9 cellular contexts compared by ENCODE assay signal in genomic region chr1:9069324-9070100, GRCh38. TPM values are rescaled to one million over a fixed set of nuclear protein-coding genes. Genes with fewer than 3 reads are reported as not detected.
DNase-seq lines count a peak whose midpoint lies in the region; ATAC-seq and TF ChIP-seq lines count a peak whose summit lies in the region.
"Had no signal": no experiment of that assay in that cellular context is flagged by ENCODE, and none has a peak within 500 bp of the region (broad histone marks: within the 10 kb centered on the region; RNA-seq: fewer than 3 reads in every experiment).

TSS of gene SLC2A5 (minus strand) at chr1:9069635. CDS start at chr1:9069536, 99 bp downstream.

- H3K4me3 ChIP-seq in ACC112 (ENCODE audit: low read depth, low read length) (peak within 1 kb of the TSS; percentile 14; the same call in 1 of the 2 replicates), OCI-LY1 (ENCODE audit: low read depth, low read length, poor library complexity, severe bottlenecking) (peak within 1 kb of the TSS; percentile 93), subcutaneous abdominal adipose tissue (ENCODE audit: low read depth in 1 of 5, low read length in 5 of 5) (peak within 1 kb of the TSS in 4 of 5 donors; percentile 17 to 55 (median 52))

- no peaks in the 10 kb centered on the region for H3K79me2 ChIP-seq in ACC112 (ENCODE audit: control insufficient read depth, insufficient read depth, low read length, unreplicated experiment)
- peaks cover 54% of the 10 kb centered on the region for H3K79me2 ChIP-seq in OCI-LY1 (ENCODE audit: insufficient read depth, low read length)

- H3K4me1 ChIP-seq in ACC112 (ENCODE audit: control insufficient read depth, insufficient read depth, low read length, unreplicated experiment) (peaks cover 34% of the 10 kb centered on the region), OCI-LY1 (ENCODE audit: insufficient read depth, low read length, severe bottlenecking) (peaks cover 71% of the 10 kb centered on the region), subcutaneous abdominal adipose tissue (ENCODE audit: control insufficient read depth in 5 of 5, insufficient read depth in 5 of 5, low read length in 5 of 5) (peaks cover 7 to 60% (median 47%) of the 10 kb centered on the region in 5 donors)

- H3K27me3 ChIP-seq in ACC112 (ENCODE audit: insufficient read depth, low read length) (no peaks in the 10 kb centered on the region), OCI-LY1 (ENCODE audit: insufficient read depth, low read length) (no peaks in the 10 kb centered on the region), subcutaneous abdominal adipose tissue (ENCODE audit: control insufficient read depth in 5 of 5, insufficient read depth in 4 of 5, low read length in 5 of 5) (no peaks in the 10 kb centered on the region)

- ATAC-seq in GM19023 (IDR thresholded peaks at IDR 0.05; ENCODE audit: unreplicated experiment) (peak; percentile 84), HG03039 (IDR thresholded peaks at IDR 0.05; ENCODE audit: unreplicated experiment) (peak; percentile 69), left cardiac atrium (peak; percentile 45 to 74)

- H3K4me1 Mint-ChIP-seq in activated T-helper 2 cell treated with anti-CD3 and anti-CD28 coated beads, Interferon-gamma antibody, Interleukin-2, Interleukin-4, amounts not matched to agents 10 μg/mL and 5 μg/mL and 100 μg/mL, durations not matched to agents 14 hours and 24 hours and 36 hours (ENCODE audit: low read depth): peaks cover 11% of the 10 kb centered on the region

- no peaks in the 10 kb centered on the region for H3K36me3 Mint-ChIP-seq in activated T-helper 2 cell treated with anti-CD3 and anti-CD28 coated beads, Interferon-gamma antibody, Interleukin-2, Interleukin-4, amounts not matched to agents 10 μg/mL and 5 μg/mL and 100 μg/mL, durations not matched to agents 14 hours and 24 hours and 36 hours (ENCODE audit: low read depth)

- H3K9me2 ChIP-seq in OCI-LY1 (ENCODE audit: low read depth, low read length): no peaks in the 10 kb centered on the region

- H3K27ac ChIP-seq in ACC112 (ENCODE audit: low read depth, low read length): no peak within 1 kb of the TSS
- peak within 1 kb of the TSS; percentile 98 for H3K27ac ChIP-seq in OCI-LY1 (ENCODE audit: low read depth, low read length, poor library complexity, severe bottlenecking)
- H3K27ac ChIP-seq in subcutaneous abdominal adipose tissue (ENCODE audit: low read depth, low read length): peak within 1 kb of the TSS; percentile 91

- H3K27me3 Mint-ChIP-seq in activated T-helper 2 cell treated with anti-CD3 and anti-CD28 coated beads, Interferon-gamma antibody, Interleukin-2, Interleukin-4, amounts not matched to agents 10 μg/mL and 5 μg/mL and 100 μg/mL, durations not matched to agents 14 hours and 24 hours and 36 hours (ENCODE audit: low read depth): peaks cover 25% of the 10 kb centered on the region

- DNase-seq in left cardiac atrium: peak; percentile 39
- DNase-seq in activated T-helper 2 cell treated with anti-CD3 and anti-CD28 coated beads, Interferon-gamma antibody, Interleukin-2, Interleukin-4, amounts not matched to agents 10 μg/mL and 5 μg/mL and 100 μg/mL, durations not matched to agents 14 hours and 24 hours and 36 hours (ENCODE audit: low spot score): no peak
- no peak for DNase-seq in occipital lobe (lab: John Stamatoyannopoulos, UW)
- DNase-seq: DND-41 had no signal

- intact Hi-C loops in left cardiac atrium (cut with DNase I): no loop called here
- intact Hi-C loops in activated T-helper 2 cell treated with anti-CD3 and anti-CD28 coated beads, Interferon-gamma antibody, Interleukin-2, Interleukin-4, amounts not matched to agents 10 μg/mL and 5 μg/mL and 100 μg/mL, durations not matched to agents 14 hours and 24 hours and 36 hours (cut with micrococcal nuclease): no loop called here

- no peaks in the 10 kb centered on the region for H3K36me3 ChIP-seq in ACC112 (ENCODE audit: insufficient read depth, low read length)
- H3K36me3 ChIP-seq in OCI-LY1 (ENCODE audit: insufficient read depth, low read length): peaks cover 46% of the 10 kb centered on the region
- H3K36me3 ChIP-seq in subcutaneous abdominal adipose tissue (ENCODE audit: control insufficient read depth in 5 of 5, insufficient read depth in 5 of 5, low read length in 5 of 5): no peaks in the 10 kb centered on the region

- H3K4me3 Mint-ChIP-seq in activated T-helper 2 cell treated with anti-CD3 and anti-CD28 coated beads, Interferon-gamma antibody, Interleukin-2, Interleukin-4, amounts not matched to agents 10 μg/mL and 5 μg/mL and 100 μg/mL, durations not matched to agents 14 hours and 24 hours and 36 hours (ENCODE audit: low read depth): no peak within 1 kb of the TSS

- no peaks in the 10 kb centered on the region for H3K9me3 Mint-ChIP-seq in activated T-helper 2 cell treated with anti-CD3 and anti-CD28 coated beads, Interferon-gamma antibody, Interleukin-2, Interleukin-4, amounts not matched to agents 10 μg/mL and 5 μg/mL and 100 μg/mL, durations not matched to agents 14 hours and 24 hours and 36 hours

- H3F3A ChIP-seq in OCI-LY1 (ENCODE audit: insufficient read depth, low read length): no peaks in the 10 kb centered on the region

- no peak for TF ChIP-seq CTCF in OCI-LY1 (IDR thresholded peaks at IDR 0.05; ENCODE audit: low read length)

- no peak within 1 kb of the TSS for H3K27ac Mint-ChIP-seq in activated T-helper 2 cell treated with anti-CD3 and anti-CD28 coated beads, Interferon-gamma antibody, Interleukin-2, Interleukin-4, amounts not matched to agents 10 μg/mL and 5 μg/mL and 100 μg/mL, durations not matched to agents 14 hours and 24 hours and 36 hours

- peak within 1 kb of the TSS; percentile 74 for H3K4me2 ChIP-seq in OCI-LY1 (ENCODE audit: low read length)

- H3K9ac ChIP-seq in OCI-LY1 (ENCODE audit: low read length) (peak within 1 kb of the TSS; percentile 98), subcutaneous abdominal adipose tissue (ENCODE audit: low read length in 5 of 5) (peak within 1 kb of the TSS; percentile 0 to 65 (median 40))

- H2AFZ ChIP-seq in ACC112 (ENCODE audit: low read length, unreplicated experiment) (peak within 1 kb of the TSS; percentile 31), OCI-LY1 (ENCODE audit: low read length) (no peak within 1 kb of the TSS)

- H3K9me3 ChIP-seq in OCI-LY1 (ENCODE audit: low read length) (no peaks in the 10 kb centered on the region), subcutaneous abdominal adipose tissue (ENCODE audit: control insufficient read depth in 5 of 5, low read length in 5 of 5) (no peaks in the 10 kb centered on the region)

- no peaks in the 10 kb centered on the region for H4K20me1 ChIP-seq in OCI-LY1 (ENCODE audit: insufficient read depth, low read length)

RNA-seq across cellular contexts. Expression of gene SLC2A5, which starts in this region (rescaled TPM):
- total RNA-seq in left cardiac atrium (1 to 10 TPM; 2.0 to 3.8 TPM), occipital lobe (2.5 TPM)
- not detected in 2 replicates for total RNA-seq in activated T-helper 2 cell treated with anti-CD3 and anti-CD28 coated beads, Interferon-gamma antibody, Interleukin-2, Interleukin-4, amounts not matched to agents 10 μg/mL and 5 μg/mL and 100 μg/mL, durations not matched to agents 14 hours and 24 hours and 36 hours

Comparison
In these comparisons a context has a peak if more than half of its experiments do, and no peak if none do; other contexts are left out.
1. H3K4me3 ChIP-seq: peak in every context shown above with its lines; median percentile 93 in OCI-LY1; 52 in subcutaneous abdominal adipose tissue; 14 in ACC112.